ENCODE assay signal across 8 cellular contexts in genomic region chrX:23901805-23902204, GRCh38. TPM values are rescaled to one million over a fixed set of nuclear protein-coding genes. Genes with fewer than 3 reads are reported as not detected.
DNase-seq lines count a peak whose midpoint lies in the region; ATAC-seq and TF ChIP-seq lines count a peak whose summit lies in the region.

No MANE protein-coding gene starts in this region.

- no peak for TF ChIP-seq POLR2A in body of pancreas (IDR thresholded peaks at IDR 0.05)

- H3K4me3 ChIP-seq in body of pancreas = no peak overlapping the region

- ATAC-seq in GM21447 (IDR thresholded peaks at IDR 0.05; ENCODE audit: unreplicated experiment) (peak; percentile 69), body of pancreas (peak; percentile 81), HG02970 (IDR thresholded peaks at IDR 0.05; ENCODE audit: low FRiP score, unreplicated experiment) (no peak)

- WGBS in body of pancreas, 2 donors = 0% methylated on average over 1 of the region's 1 CpG

- H3K27me3 ChIP-seq in body of pancreas = no peaks in the 10 kb centered on the region

- TF ChIP-seq CTCF in body of pancreas (IDR thresholded peaks at IDR 0.05) = peak in 5 of 7 experiments; percentile 13 to 68 (median 65)

- H3K4me1 ChIP-seq in body of pancreas = peaks cover 17% of the 10 kb centered on the region

- no peaks in the 10 kb centered on the region for H3K36me3 ChIP-seq in body of pancreas (replicated peaks in 1 of 2; ENCODE audit: insufficient read depth in 1 of 2, low read depth in 2 of 2)

- DNase-seq in ELF-1 (ENCODE audit: low read depth, low spot score) (peak; percentile 79), KBM-7 (peak; percentile 89), RKO (ENCODE audit: low spot score) (peak; percentile 65), body of pancreas (peak; percentile 50 to 79 (median 66)), islet precursor cell (peak; percentile 79)
- peak; percentile 24 for DNase-seq in stimulated activated CD4-positive, alpha-beta T cell treated with anti-CD3 and anti-CD28 coated beads, Interleukin-2, amount 100 ng/mL, for 4 hours (ENCODE audit: low read depth)

- no peaks in the 10 kb centered on the region for H3K9me3 ChIP-seq in body of pancreas

- in situ Hi-C loops in KBM-7 (cut with MboI; ENCODE audit: low pct_unique_long_range_greater_than_20kb, low sequenced_read_pairs) = loop anchor here (10.0 kb wide), 1 partner anchor 207 kb away; no protein-coding TSS in a partner anchor

- intact Hi-C loops in body of pancreas (cut with DNase I) = loop anchor here (10.0 kb wide), 1 partner anchor 207 kb away; no protein-coding TSS in a partner anchor

- H3K27ac ChIP-seq in body of pancreas = peak overlapping the region; percentile 27 to 74 (median 54)

RNA-seq across cellular contexts. Expression of gene APOO, which starts 5.9 kb away (rescaled TPM):
- 1 to 10 TPM; 7.5 to 9.9 TPM for total RNA-seq in body of pancreas

RNA-seq across cellular contexts. Expression of gene CXorf58, which starts 6.0 kb away (rescaled TPM):
- total RNA-seq in body of pancreas = under 1 TPM in 1 of 2 donors, not detected in 1; 0.26 TPM

Comparison
In these comparisons a context has a peak if more than half of its experiments do, and no peak if none do; other contexts are left out.
1. DNase-seq: peak in every context shown above with its lines; median percentile 89 in KBM-7; 79 in ELF-1; 79 in islet precursor cell; 66 in body of pancreas; 65 in RKO; 24 in stimulated activated CD4-positive, alpha-beta T cell treated with anti-CD3 and anti-CD28 coated beads, Interleukin-2, amount 100 ng/mL, for 4 hours.